Comparison of ENCODE assay signal across 16 cellular contexts in genomic region chr10:5987747-5988146, GRCh38. TPM values are rescaled to one million over a fixed set of nuclear protein-coding genes. Genes with fewer than 3 reads are reported as not detected.
DNase-seq lines count a peak whose midpoint lies in the region; ATAC-seq and TF ChIP-seq lines count a peak whose summit lies in the region.
"Had no signal": no experiment of that assay in that cellular context is flagged by ENCODE, and none has a peak within 500 bp of the region (broad histone marks: within the 10 kb centered on the region; RNA-seq: fewer than 3 reads in every experiment).

No MANE protein-coding gene starts in this region.

- intact Hi-C loops in activated B cell treated with CpG ODN at 0.5 μM for 24 hours (cut with micrococcal nuclease) (loop anchor here (1.0 kb wide), 1 partner anchor 10 kb away; the partner anchor contains the start of gene IL15RA), right cardiac atrium (cut with DNase I) (no loop called here), testis (cut with DNase I; ENCODE audit: low total_unique reads) (no loop called here)

- H3K36me3 ChIP-seq in testis (ENCODE audit: low read depth, missing control alignments), result no peaks in the 10 kb centered on the region

- 31% methylated on average over 4 of the region's 4 CpGs for WGBS in right cardiac atrium
- WGBS in testis, 2 donors, result 52 to 61% methylated on average over 4 of the region's 4 CpGs

- peaks cover 14% of the 10 kb centered on the region for H3K9me3 Mint-ChIP-seq in activated T-cell treated with anti-CD3 and anti-CD28 coated beads, Interleukin-2, amount 50 U/mL, for 24 hours
- H3K9me3 Mint-ChIP-seq in activated B cell treated with CpG ODN at 0.5 μM for 24 hours, result peaks cover 12% of the 10 kb centered on the region

- peaks cover 8% of the 10 kb centered on the region for H3K4me1 Mint-ChIP-seq in activated T-cell treated with anti-CD3 and anti-CD28 coated beads, Interleukin-2, amount 50 U/mL, for 24 hours (ENCODE audit: low read depth)
- H3K4me1 Mint-ChIP-seq in activated B cell treated with CpG ODN at 0.5 μM for 24 hours, result peaks cover 10% of the 10 kb centered on the region
- H3K4me1 Mint-ChIP-seq: neural progenitor cell had no signal

- H3K4me3 ChIP-seq in right cardiac atrium (ENCODE audit: low read length) (no peak overlapping the region), testis (no peak overlapping the region)
- H3K4me3 ChIP-seq: lung, neural progenitor cell had no signal

- DNase-seq in activated T-cell treated with anti-CD3 and anti-CD28 coated beads, Interleukin-2, amount 50 U/mL, for 24 hours, result no peak
- DNase-seq in activated T-cell treated with anti-CD3 and anti-CD28 coated beads for 4 hours (no peak), activated B cell treated with CpG ODN at 0.5 μM for 24 hours (no peak), right cardiac atrium (peak; percentile 62 to 89 (median 76)), testis (peak; percentile 84), NCI-H1417 treated with DMSO at 0.1 percent for 48 hours (lab: John Stamatoyannopoulos, UW) (no peak)
- no peak for DNase-seq in activated naive CD4-positive, alpha-beta T cell treated with Interleukin-2 at 50 U/mL for 16 hours
- DNase-seq: activated CD4-positive, alpha-beta T cell treated with anti-CD3 and anti-CD28 coated beads, Interleukin-2, amount 10 ng/mL, durations not matched to agents 7 days and 5 days; activated naive CD4-positive, alpha-beta T cell; NCI-H1048; stimulated activated CD4-positive, alpha-beta T cell treated with anti-CD3 and anti-CD28 coated beads, Interleukin-4, amount 100 ng/mL, for 4 hours; stimulated activated naive CD4-positive, alpha-beta T cell; T-cell had no signal

- POLR2A ChIA-PET in activated B cell treated with CpG ODN at 0.5 μM for 24 hours (lab: Charles Lee), result interaction anchor here (0.8 to 1.7 kb wide), 4 partner anchors 11 to 360 kb away, joined by 3 to 8 read pairs (median 3); partner anchors contain the start of gene IL15RA

- no peak overlapping the region for H3K27ac ChIP-seq in right cardiac atrium (ENCODE audit: low read length)
- peak overlapping the region; percentile 19 to 55 for H3K27ac ChIP-seq in testis
- H3K27ac ChIP-seq: neural progenitor cell had no signal

- CTCF ChIA-PET in activated B cell treated with CpG ODN at 0.5 μM for 24 hours (lab: Charles Lee), result interaction anchor here (1.0 kb wide), 1 partner anchor 26 kb away, joined by 3 read pairs; no protein-coding TSS in a partner anchor

- H3K36me3 Mint-ChIP-seq in activated T-cell treated with anti-CD3 and anti-CD28 coated beads, Interleukin-2, amount 50 U/mL, for 24 hours (ENCODE audit: low read depth), result no peaks in the 10 kb centered on the region
- H3K36me3 Mint-ChIP-seq in activated B cell treated with CpG ODN at 0.5 μM for 24 hours (ENCODE audit: low read depth), result peaks cover 6% of the 10 kb centered on the region
- H3K36me3 Mint-ChIP-seq: neural progenitor cell had no signal

- TF ChIP-seq CTCF in activated B cell treated with CpG ODN at 0.5 μM for 24 hours (IDR thresholded peaks at IDR 0.05), result no peak
- TF ChIP-seq CTCF in testis (IDR thresholded peaks at IDR 0.05), result no peak

- H3K27me3 ChIP-seq in right cardiac atrium (ENCODE audit: control insufficient read depth, insufficient read depth) (no peaks in the 10 kb centered on the region), testis (no peaks in the 10 kb centered on the region)
- H3K27me3 ChIP-seq: neural progenitor cell had no signal

- H3K27ac Mint-ChIP-seq in activated T-cell treated with anti-CD3 and anti-CD28 coated beads, Interleukin-2, amount 50 U/mL, for 24 hours, result peak overlapping the region; percentile 26
- H3K27ac Mint-ChIP-seq in activated B cell treated with CpG ODN at 0.5 μM for 24 hours, result peak overlapping the region; percentile 62
- H3K27ac Mint-ChIP-seq: activated CD4-positive, alpha-beta T cell treated with anti-CD3 and anti-CD28 coated beads, Interleukin-2, amount 10 ng/mL, durations not matched to agents 7 days and 5 days; neural progenitor cell; T-cell had no signal

- no peak overlapping the region for H3K4me3 Mint-ChIP-seq in activated T-cell treated with anti-CD3 and anti-CD28 coated beads, Interleukin-2, amount 50 U/mL, for 24 hours
- peak overlapping the region; percentile 6 for H3K4me3 Mint-ChIP-seq in activated B cell treated with CpG ODN at 0.5 μM for 24 hours
- H3K4me3 Mint-ChIP-seq: activated CD4-positive, alpha-beta T cell treated with anti-CD3 and anti-CD28 coated beads, Interleukin-2, amount 10 ng/mL, durations not matched to agents 7 days and 5 days; neural progenitor cell; T-cell had no signal

- no peaks in the 10 kb centered on the region for H3K27me3 Mint-ChIP-seq in activated T-cell treated with anti-CD3 and anti-CD28 coated beads, Interleukin-2, amount 50 U/mL, for 24 hours
- H3K27me3 Mint-ChIP-seq in activated B cell treated with CpG ODN at 0.5 μM for 24 hours, result no peaks in the 10 kb centered on the region
- H3K27me3 Mint-ChIP-seq: T-cell had no signal

- peak; percentile 90 for ATAC-seq in activated B cell treated with CpG ODN at 0.5 μM for 24 hours (ENCODE audit: low read depth)
- ATAC-seq in right cardiac atrium, result peak; percentile 45 to 80
- no peak for ATAC-seq in HG03135 (IDR thresholded peaks at IDR 0.05; ENCODE audit: unreplicated experiment)
- ATAC-seq: T-cell had no signal

- no peak for TF ChIP-seq POLR2A in testis (IDR thresholded peaks at IDR 0.05)

- H3K9me3 ChIP-seq in right cardiac atrium (ENCODE audit: control insufficient read depth, low read length) (peaks cover 2% of the 10 kb centered on the region), testis (no peaks in the 10 kb centered on the region)

- no peaks in the 10 kb centered on the region for H3K4me1 ChIP-seq in right cardiac atrium (ENCODE audit: control insufficient read depth, insufficient read depth, low read length)
- H3K4me1 ChIP-seq in testis, result peaks cover 19% of the 10 kb centered on the region
- H3K4me1 ChIP-seq: neural progenitor cell had no signal

RNA-seq across cellular contexts. Expression of gene IL15RA, which starts 10.4 kb away (rescaled TPM):
- 19.1 and 19.8 TPM in 2 replicates for total RNA-seq in activated B cell treated with CpG ODN at 0.5 μM for 24 hours
- 10 to 100 TPM; 11.8 to 19.7 (median 15.8) TPM for total RNA-seq in right cardiac atrium
- 13.9 TPM for polyA plus RNA-seq in right cardiac atrium
- 10 to 100 TPM; 18.3 to 21.9 TPM for total RNA-seq in testis
- 15.6 TPM for polyA plus RNA-seq in testis (ENCODE audit: insufficient read depth, low read depth, low replicate concordance)

Comparison
In these comparisons a context has a peak if more than half of its experiments do, and no peak if none do; other contexts are left out.
1. DNase-seq: peak in right cardiac atrium (3 of 3) and testis (single experiment); none in activated T-cell treated with anti-CD3 and anti-CD28 coated beads, Interleukin-2, amount 50 U/mL, for 24 hours (single experiment), activated T-cell treated with anti-CD3 and anti-CD28 coated beads for 4 hours (single experiment), activated B cell treated with CpG ODN at 0.5 μM for 24 hours (single experiment), NCI-H1417 treated with DMSO at 0.1 percent for 48 hours (single experiment) and activated naive CD4-positive, alpha-beta T cell treated with Interleukin-2 at 50 U/mL for 16 hours (single experiment).